ENCODE assay signal across 9 cellular contexts in genomic region chr18:62663731-62664336, GRCh38. TPM values are rescaled to one million over a fixed set of nuclear protein-coding genes. Genes with fewer than 3 reads are reported as not detected.
DNase-seq lines count a peak whose midpoint lies in the region; ATAC-seq, FAIRE-seq and TF ChIP-seq lines count a peak whose summit lies in the region.
"Had no signal": no experiment of that assay in that cellular context is flagged by ENCODE, and none has a peak within 500 bp of the region (broad histone marks: within the 10 kb centered on the region; RNA-seq: fewer than 3 reads in every experiment).

No MANE protein-coding gene starts in this region.

- H3K9me3 ChIP-seq in MG63, result no peaks in the 10 kb centered on the region

- H3K27me3 ChIP-seq in MG63 (no peaks in the 10 kb centered on the region), dorsolateral prefrontal cortex (no peaks in the 10 kb centered on the region)

- peak; percentile 17 for DNase-seq in GM12892 (ENCODE audit: insufficient read length)
- peak; percentile 67 for DNase-seq in MG63
- DNase-seq in glomerular visceral epithelial cell (ENCODE audit: extremely low spot score), result peak; percentile 11
- no peak for DNase-seq in ureter (ENCODE audit: low spot score)
- no peak for DNase-seq in cerebellar nuclear complex (lab: John Stamatoyannopoulos, UW)
- no peak for DNase-seq in dorsolateral prefrontal cortex
- DNase-seq in RKO (ENCODE audit: low spot score), result no peak

- TF ChIP-seq POLR2A in GM12892 (IDR thresholded peaks at IDR 0.05; ENCODE audit: low read depth, low read length), result no peak

- intact Hi-C loops in dorsolateral prefrontal cortex (cut with DNase I), result no loop called here

- ATAC-seq in GM21825 (IDR thresholded peaks at IDR 0.05; ENCODE audit: unreplicated experiment), result peak; percentile 88

- H3K4me3 ChIP-seq in MG63 (no peak overlapping the region), dorsolateral prefrontal cortex (no peak overlapping the region)

- no peaks in the 10 kb centered on the region for H3K36me3 ChIP-seq in MG63

- TF ChIP-seq CTCF in dorsolateral prefrontal cortex (IDR thresholded peaks at IDR 0.05 in 54 of 56, conservative IDR thresholded peaks at IDR 0.05 in 2 of 56; ENCODE audit: low read depth in 1 of 56, partially characterized antibody in 56 of 56), result no peak

- H3K27ac ChIP-seq in dorsolateral prefrontal cortex, result no peak overlapping the region
- H3K27ac ChIP-seq: parathyroid adenoma had no signal

- FAIRE-seq in GM12892 (lab: Jason Lieb, UNC), result no peak

RNA-seq across cellular contexts. Expression of gene PHLPP1, which starts 51.5 kb away (rescaled TPM):
- polyA plus RNA-seq in GM12892 (2012; ENCODE audit: missing spikeins), result 3.1 TPM
- 5.4 and 6.6 TPM in 2 replicates for total RNA-seq in MG63 (2014; rRNA removed; shearing (Covaris generic); ENCODE audit: low replicate concordance)
- 42.0 TPM for total RNA-seq in ureter
- total RNA-seq in dorsolateral prefrontal cortex, result 100 to 1,000 TPM in 66 of 120 experiments, 10 to 100 TPM in 54; 42.7 to 292 (median 103) TPM

Comparison
In these comparisons a context has a peak if more than half of its experiments do, and no peak if none do; other contexts are left out.
1. DNase-seq: peak in GM12892 (single experiment), MG63 (single experiment) and glomerular visceral epithelial cell (single experiment); none in ureter (single experiment), cerebellar nuclear complex (0 of 2), dorsolateral prefrontal cortex (0 of 10) and RKO (single experiment).